26 cellular contexts compared by ENCODE assay signal in the genomic region with DNA sequence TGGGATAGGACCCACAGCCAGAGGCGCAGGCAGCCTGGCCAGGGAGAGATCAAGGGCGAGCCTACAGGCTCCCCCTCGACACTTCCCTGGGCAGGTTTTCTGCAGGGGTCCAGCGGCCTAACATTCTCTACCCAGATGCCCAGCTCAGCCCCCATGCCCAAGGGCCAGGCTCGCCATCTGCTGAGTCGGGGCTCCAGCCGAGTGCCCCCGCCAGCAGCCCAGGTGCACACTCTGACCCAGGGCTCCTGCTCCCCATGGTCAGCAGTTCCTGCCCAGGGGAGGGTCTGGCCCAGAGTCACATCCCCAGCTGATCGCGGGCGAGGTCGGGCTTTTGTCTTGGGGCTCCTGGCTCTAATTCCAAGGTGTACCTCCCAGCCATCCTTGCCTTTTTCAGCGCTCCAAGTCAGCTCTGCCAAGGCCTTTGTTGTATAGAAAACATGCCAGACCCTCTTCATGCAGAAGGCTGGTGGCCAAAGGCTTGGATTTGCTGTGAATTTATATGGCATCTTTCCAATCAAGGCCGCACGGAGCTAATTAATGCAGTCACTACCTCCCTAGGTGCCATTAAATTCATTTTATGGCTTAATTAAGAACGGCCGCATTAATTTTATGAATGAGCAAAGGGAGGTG.
"Had no signal": no experiment of that assay in that cellular context is flagged by ENCODE, and none has a peak within 500 bp of the region (broad histone marks: within the 10 kb centered on the region; RNA-seq: fewer than 3 reads in every experiment).

No MANE protein-coding gene starts in this region.

- H3K4me3 ChIP-seq: ascending aorta, breast epithelium, cardiac muscle cell, esophagus squamous epithelium, gastroesophageal sphincter, heart right ventricle, hepatocyte had no signal

- DNase-seq: activated CD4-positive, alpha-beta memory T cell treated with anti-CD3 and anti-CD28 coated beads, Interleukin-2, amount 10 ng/mL, durations not matched to agents 7 days and 5 days; activated CD4-positive, alpha-beta T cell treated with anti-CD3 and anti-CD28 coated beads for 1 hour; activated CD4-positive, alpha-beta T cell treated with anti-CD3 and anti-CD28 coated beads for 4 hours; activated CD4-positive, alpha-beta T cell treated with anti-CD3 and anti-CD28 coated beads, Interleukin-2, amount 10 ng/mL, durations not matched to agents 7 days and 5 days; activated CD4-positive, alpha-beta T cell treated with anti-CD3 and anti-CD28 coated beads, Interleukin-2, amount 50 U/mL, for 4 hours; activated CD8-positive, alpha-beta memory T cell treated with anti-CD3 and anti-CD28 coated beads, Interleukin-2, amount 50 U/mL, for 48 hours; activated gamma-delta T cell; activated naive CD4-positive, alpha-beta T cell; activated naive CD4-positive, alpha-beta T cell treated with anti-CD3 and anti-CD28 coated beads, Interleukin-2, amount 10 ng/mL, durations not matched to agents 7 days and 5 days; activated naive CD8-positive, alpha-beta T cell treated with anti-CD3 and anti-CD28 coated beads, Interleukin-2, amount 10 ng/mL, durations not matched to agents 7 days and 5 days; activated T-cell treated with anti-CD3 and anti-CD28 coated beads for 4 hours; activated T-cell treated with anti-CD3 and anti-CD28 coated beads, Interleukin-2, amount 50 U/mL, for 24 hours; activated T-cell treated with anti-CD3 and anti-CD28 coated beads, Interleukin-2, amount 50 U/mL, for 72 hours; central memory CD4-positive, alpha-beta T cell; effector CD8-positive, alpha-beta T cell; esophagus squamous epithelium; foreskin melanocyte; heart right ventricle; T-helper 2 cell had no signal

- H3K27ac ChIP-seq: ascending aorta, breast epithelium, cardiac muscle cell, epithelial cell of prostate, esophagus squamous epithelium, gastroesophageal sphincter, heart right ventricle, hepatocyte had no signal

- ATAC-seq: activated naive CD4-positive, alpha-beta T cell treated with anti-CD3 and anti-CD28 coated beads, Interleukin-2, amount 50 U/mL, for 72 hours; activated T-cell treated with anti-CD3 and anti-CD28 coated beads, Interleukin-2, amount 50 U/mL, for 72 hours; gastroesophageal sphincter; heart right ventricle had no signal

- H3K27me3 ChIP-seq: ascending aorta, breast epithelium, heart right ventricle, hepatocyte had no signal

- H2AFZ ChIP-seq: hepatocyte had no signal

- H3K9me3 ChIP-seq: ascending aorta, esophagus squamous epithelium, gastroesophageal sphincter, heart right ventricle had no signal

- H3K36me3 ChIP-seq: ascending aorta, breast epithelium, cardiac muscle cell, esophagus squamous epithelium, gastroesophageal sphincter had no signal

- H3K4me1 ChIP-seq: ascending aorta, breast epithelium, esophagus squamous epithelium, gastroesophageal sphincter had no signal

- H3K4me2 ChIP-seq: hepatocyte had no signal
